ENCODE assay signal across 19 cellular contexts in the genomic region with DNA sequence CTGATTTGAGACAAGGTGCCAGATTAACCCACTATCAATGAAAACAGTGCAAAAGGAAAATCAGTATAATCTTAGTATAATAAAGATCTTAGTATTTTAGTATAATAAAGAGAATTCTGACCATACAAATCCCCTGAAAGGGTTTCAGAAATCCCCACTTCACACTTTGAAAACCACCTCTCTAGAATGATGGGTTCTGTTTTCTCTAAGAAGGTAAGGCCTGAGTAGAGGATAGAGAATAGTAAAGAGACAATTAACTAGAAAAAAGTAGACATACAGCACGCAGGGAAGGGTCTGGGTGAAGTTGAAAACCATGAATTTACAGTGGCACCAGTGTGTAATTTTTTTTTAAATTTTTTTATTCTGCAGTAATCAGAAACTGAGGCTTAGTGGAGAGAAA.
A peak's percentile ranks its signal among the peaks of the same experiment; 100 is the strongest.
DNase-seq lines count a peak whose midpoint lies in the region; ATAC-seq and TF ChIP-seq lines count a peak whose summit lies in the region.
"Had no signal": no experiment of that assay in that cellular context is flagged by ENCODE, and none has a peak within 500 bp of the region (broad histone marks: within the 10 kb centered on the region; RNA-seq: fewer than 3 reads in every experiment).

No MANE protein-coding gene starts in this region.

- no peak overlapping the region for H3K4me3 ChIP-seq in GM12865 (ENCODE audit: low read depth, low read length)
- no peak overlapping the region for H3K4me3 ChIP-seq in OCI-LY3 (ENCODE audit: low read length)
- H3K4me3 ChIP-seq: GM23338 had no signal

- H3K9ac ChIP-seq in OCI-LY3 (ENCODE audit: low read length) = no peak overlapping the region

- peaks cover 16 to 25% of the 10 kb centered on the region in 2 donors for H3K4me1 Mint-ChIP-seq in natural killer cell treated with Interleukin-12 subunit alpha and Interleukin-12 subunit beta and Interleukin-15 and Interleukin-18, amount 100 ng/mL, for 72 hours (ENCODE audit: low read depth in 2 of 2)
- H3K4me1 Mint-ChIP-seq in natural killer cell = peaks cover 0 to 7% of the 10 kb centered on the region in 2 donors
- peaks cover 19% of the 10 kb centered on the region for H3K4me1 Mint-ChIP-seq in stimulated activated effector memory CD8-positive, alpha-beta T cell treated with anti-CD3 and anti-CD28 coated beads, Interleukin-12 subunit alpha, Interleukin-12 subunit beta, amount 100 ng/mL, for 72 hours
- H3K4me1 Mint-ChIP-seq: GM23338 had no signal

- TF ChIP-seq CTCF in natural killer cell (IDR thresholded peaks at IDR 0.05) (no peak), GM12865 (IDR thresholded peaks at IDR 0.05; ENCODE audit: insufficient read depth, low read depth, low read length, missing control alignments) (no peak), OCI-LY3 (IDR thresholded peaks at IDR 0.05; ENCODE audit: low read depth, low read length) (no peak)

- H3K27ac Mint-ChIP-seq in natural killer cell treated with Interleukin-12 subunit alpha and Interleukin-12 subunit beta and Interleukin-15 and Interleukin-18, amount 100 ng/mL, for 72 hours = peak overlapping the region; percentile 46 to 54
- no peak overlapping the region for H3K27ac Mint-ChIP-seq in natural killer cell
- peak overlapping the region; percentile 13 for H3K27ac Mint-ChIP-seq in stimulated activated effector memory CD8-positive, alpha-beta T cell treated with anti-CD3 and anti-CD28 coated beads, Interleukin-12 subunit alpha, Interleukin-12 subunit beta, amount 100 ng/mL, for 72 hours
- H3K27ac Mint-ChIP-seq: GM23338, HFFc6 had no signal

- no peak for DNase-seq in natural killer cell treated with Interleukin-12 subunit alpha and Interleukin-12 subunit beta and Interleukin-15 and Interleukin-18, amount 100 ng/mL, for 72 hours (ENCODE audit: low spot score)
- DNase-seq in natural killer cell = no peak
- peak; percentile 18 for DNase-seq in GM12865 (ENCODE audit: low read depth)
- no peak for DNase-seq in stimulated activated effector memory CD8-positive, alpha-beta T cell treated with anti-CD3 and anti-CD28 coated beads, Interleukin-12 subunit alpha, Interleukin-12 subunit beta, amount 100 ng/mL, for 72 hours (ENCODE audit: low spot score in 2 of 2)
- DNase-seq in stimulated activated CD4-positive, alpha-beta T cell treated with anti-CD3 and anti-CD28 coated beads, Interleukin-2, amount 100 ng/mL, for 24 hours = no peak
- no peak for DNase-seq in activated T-cell treated with anti-CD3 and anti-CD28 coated beads, Interleukin-2, amount 50 U/mL, for 48 hours
- DNase-seq in putamen (ENCODE audit: low spot score) = no peak
- DNase-seq: ACHN; BE2C; CD4-positive, alpha-beta memory T cell; DMS153; DMS79; GDM1; HCEC 1CT; HFFc6; KG1 had no signal

- H3K4me1 ChIP-seq in OCI-LY3 (ENCODE audit: low read length) = peaks cover 75% of the 10 kb centered on the region

- no peak overlapping the region for H2AFZ ChIP-seq in OCI-LY3 (ENCODE audit: low read depth, low read length)
- H2AFZ ChIP-seq: GM23338 had no signal

- H3K9me3 ChIP-seq in OCI-LY3 (ENCODE audit: insufficient read depth, low read length) = peaks cover under 1% of the 10 kb centered on the region; the same call in 1 of the 2 replicates
- H3K9me3 ChIP-seq: BE2C had no signal

- no peaks in the 10 kb centered on the region for H3K36me3 Mint-ChIP-seq in natural killer cell treated with Interleukin-12 subunit alpha and Interleukin-12 subunit beta and Interleukin-15 and Interleukin-18, amount 100 ng/mL, for 72 hours
- no peaks in the 10 kb centered on the region for H3K36me3 Mint-ChIP-seq in natural killer cell
- H3K36me3 Mint-ChIP-seq in stimulated activated effector memory CD8-positive, alpha-beta T cell treated with anti-CD3 and anti-CD28 coated beads, Interleukin-12 subunit alpha, Interleukin-12 subunit beta, amount 100 ng/mL, for 72 hours = peaks cover 48% of the 10 kb centered on the region

- H3K36me3 ChIP-seq in OCI-LY3 (replicated peaks; ENCODE audit: low read depth, low read length) = peaks cover 19% of the 10 kb centered on the region

- H3K27me3 ChIP-seq in OCI-LY3 (ENCODE audit: low read depth, low read length) = no peaks in the 10 kb centered on the region
- H3K27me3 ChIP-seq: BE2C had no signal

- no peak overlapping the region for H3K4me3 Mint-ChIP-seq in natural killer cell treated with Interleukin-12 subunit alpha and Interleukin-12 subunit beta and Interleukin-15 and Interleukin-18, amount 100 ng/mL, for 72 hours
- H3K4me3 Mint-ChIP-seq in natural killer cell = no peak overlapping the region
- no peak overlapping the region for H3K4me3 Mint-ChIP-seq in stimulated activated effector memory CD8-positive, alpha-beta T cell treated with anti-CD3 and anti-CD28 coated beads, Interleukin-12 subunit alpha, Interleukin-12 subunit beta, amount 100 ng/mL, for 72 hours
- H3K4me3 Mint-ChIP-seq: CD4-positive, alpha-beta memory T cell; GM23338; HFFc6 had no signal

- intact Hi-C loops in natural killer cell (cut with micrococcal nuclease) = no loop called here

- H4K20me1 ChIP-seq in OCI-LY3 (ENCODE audit: insufficient read depth, low read length) = no peaks in the 10 kb centered on the region

- peak overlapping the region; percentile 45 for H3K4me2 ChIP-seq in OCI-LY3 (ENCODE audit: low read length)
- H3K4me2 ChIP-seq: GM23338 had no signal

- H3K9me3 Mint-ChIP-seq in natural killer cell treated with Interleukin-12 subunit alpha and Interleukin-12 subunit beta and Interleukin-15 and Interleukin-18, amount 100 ng/mL, for 72 hours = no peaks in the 10 kb centered on the region
- no peaks in the 10 kb centered on the region for H3K9me3 Mint-ChIP-seq in natural killer cell
- H3K9me3 Mint-ChIP-seq in stimulated activated effector memory CD8-positive, alpha-beta T cell treated with anti-CD3 and anti-CD28 coated beads, Interleukin-12 subunit alpha, Interleukin-12 subunit beta, amount 100 ng/mL, for 72 hours = no peaks in the 10 kb centered on the region
- H3K9me3 Mint-ChIP-seq: GM23338, HFFc6 had no signal

- peak in 1 of 2 donors; percentile 49 for ATAC-seq in natural killer cell treated with Interleukin-12 subunit alpha and Interleukin-12 subunit beta and Interleukin-15 and Interleukin-18, amount 100 ng/mL, for 72 hours
- ATAC-seq in natural killer cell = no peak
- peak; percentile 54 for ATAC-seq in stimulated activated effector memory CD8-positive, alpha-beta T cell treated with anti-CD3 and anti-CD28 coated beads, Interleukin-12 subunit alpha, Interleukin-12 subunit beta, amount 100 ng/mL, for 72 hours
- ATAC-seq: GM23338 had no signal

- peak overlapping the region; percentile 53 for H3K27ac ChIP-seq in OCI-LY3 (ENCODE audit: low read length)
- H3K27ac ChIP-seq: C4-2B had no signal

- H3K27me3 Mint-ChIP-seq in natural killer cell treated with Interleukin-12 subunit alpha and Interleukin-12 subunit beta and Interleukin-15 and Interleukin-18, amount 100 ng/mL, for 72 hours = no peaks in the 10 kb centered on the region
- no peaks in the 10 kb centered on the region for H3K27me3 Mint-ChIP-seq in natural killer cell (ENCODE audit: low read depth in 2 of 2)
- H3K27me3 Mint-ChIP-seq: CD4-positive, alpha-beta memory T cell had no signal

- H3K79me2 ChIP-seq in OCI-LY3 (ENCODE audit: low read length) = peaks cover 20% of the 10 kb centered on the region

Comparison
In these comparisons a context has a peak if more than half of its experiments do, and no peak if none do; other contexts are left out.
1. H3K27ac Mint-ChIP-seq: peak in natural killer cell treated with Interleukin-12 subunit alpha and Interleukin-12 subunit beta and Interleukin-15 and Interleukin-18, amount 100 ng/mL, for 72 hours (2 of 2) and stimulated activated effector memory CD8-positive, alpha-beta T cell treated with anti-CD3 and anti-CD28 coated beads, Interleukin-12 subunit alpha, Interleukin-12 subunit beta, amount 100 ng/mL, for 72 hours (single experiment); none in natural killer cell (0 of 2).